Comparison of ENCODE assay signal across 29 cellular contexts in genomic region chr2:3147641-3148530, GRCh38.
DNase-seq lines count a peak whose midpoint lies in the region; ATAC-seq and TF ChIP-seq lines count a peak whose summit lies in the region.
"Had no signal": no experiment of that assay in that cellular context is flagged by ENCODE, and none has a peak within 500 bp of the region (broad histone marks: within the 10 kb centered on the region; RNA-seq: fewer than 3 reads in every experiment).

No MANE protein-coding gene starts in this region.

- H3K36me3 ChIP-seq in mucosa of descending colon (ENCODE audit: low read depth) (no peaks in the 10 kb centered on the region), Caco-2 (ENCODE audit: control insufficient read depth, insufficient read depth, low read length) (no peaks in the 10 kb centered on the region)
- H3K36me3 ChIP-seq: heart right ventricle, lower lobe of right lung, right atrium auricular region, thoracic aorta had no signal

- no peaks in the 10 kb centered on the region for H3K9me3 Mint-ChIP-seq in activated naive CD8-positive, alpha-beta T cell treated with anti-CD3 and anti-CD28 coated beads, Interleukin-2, amount 50 U/mL, for 24 hours
- peaks cover 6% of the 10 kb centered on the region for H3K9me3 Mint-ChIP-seq in activated naive CD8-positive, alpha-beta T cell treated with anti-CD3 and anti-CD28 coated beads for 36 hours
- H3K9me3 Mint-ChIP-seq in brain (peaks cover 8 to 24% (median 11%) of the 10 kb centered on the region in 5 experiments), Caco-2 (ENCODE audit: unreplicated experiment) (peaks cover 8% of the 10 kb centered on the region)
- H3K9me3 Mint-ChIP-seq: natural killer cell treated with Interleukin-12 subunit alpha and Interleukin-12 subunit beta and Interleukin-15 and Interleukin-18, amount 100 ng/mL, for 72 hours; stimulated activated naive CD8-positive, alpha-beta T cell treated with anti-CD3 and anti-CD28 coated beads, Interleukin-15, Interleukin-2, amounts not matched to agents 100 ng/mL and 50 ng/mL, for 24 hours had no signal

- TF ChIP-seq CTCF in brain (conservative IDR thresholded peaks at IDR 0.05) = no peak
- no peak for TF ChIP-seq CTCF in mucosa of descending colon (IDR thresholded peaks at IDR 0.05)
- no peak for TF ChIP-seq CTCF in Caco-2 (IDR thresholded peaks at IDR 0.05; ENCODE audit: insufficient read depth in 1 of 2, low read depth in 1 of 2, low read length in 1 of 2, severe bottlenecking in 1 of 2, unreplicated experiment in 1 of 2)

- H3K27me3 ChIP-seq in Caco-2 (replicated peaks; ENCODE audit: control insufficient read depth, insufficient read depth, low read length) = no peaks in the 10 kb centered on the region
- H3K27me3 ChIP-seq: heart right ventricle, right atrium auricular region had no signal

- ATAC-seq in activated naive CD8-positive, alpha-beta T cell treated with anti-CD3 and anti-CD28 coated beads, Interleukin-2, amount 50 U/mL, for 24 hours = no peak
- ATAC-seq in mucosa of descending colon (peak; percentile 9), HG02759 (IDR thresholded peaks at IDR 0.05; ENCODE audit: unreplicated experiment) (no peak)
- ATAC-seq: lower lobe of right lung, Panc1 had no signal

- no peaks in the 10 kb centered on the region for H3K9me3 ChIP-seq in mucosa of descending colon
- H3K9me3 ChIP-seq in Caco-2 = no peaks in the 10 kb centered on the region
- H3K9me3 ChIP-seq: heart right ventricle, lower lobe of right lung, right atrium auricular region, thoracic aorta had no signal

- CTCF ChIA-PET in Caco-2 (lab: Charles Lee) = interaction anchor here (0.6 kb wide), 1 partner anchor 143 kb away, joined by 4 read pairs; no protein-coding TSS in a partner anchor

- no peak overlapping the region for H3K4me3 Mint-ChIP-seq in activated naive CD8-positive, alpha-beta T cell treated with anti-CD3 and anti-CD28 coated beads, Interleukin-2, amount 50 U/mL, for 24 hours
- no peak overlapping the region for H3K4me3 Mint-ChIP-seq in activated naive CD8-positive, alpha-beta T cell treated with anti-CD3 and anti-CD28 coated beads for 36 hours
- H3K4me3 Mint-ChIP-seq in brain (no peak overlapping the region), Caco-2 (ENCODE audit: unreplicated experiment) (no peak overlapping the region)
- H3K4me3 Mint-ChIP-seq: activated T-cell treated with anti-CD3 and anti-CD28 coated beads, Interleukin-2, amount 50 U/mL, for 24 hours; CD8-positive, alpha-beta memory T cell; central memory CD8-positive, alpha-beta T cell; natural killer cell treated with Interleukin-12 subunit alpha and Interleukin-12 subunit beta and Interleukin-15 and Interleukin-18, amount 100 ng/mL, for 72 hours; stimulated activated naive CD8-positive, alpha-beta T cell treated with anti-CD3 and anti-CD28 coated beads, Interleukin-15, Interleukin-2, amounts not matched to agents 100 ng/mL and 50 ng/mL, for 24 hours had no signal

- BruUV-seq in Caco-2 (replicated peaks; lab: Mats Ljungman, UMichigan) = no TSS peak

- intact Hi-C loops in mucosa of descending colon (cut with DNase I, micrococcal nuclease) = no loop called here
- intact Hi-C loops in Caco-2 (cut with micrococcal nuclease; ENCODE audit: unreplicated experiment) = no loop called here

- DNase-seq in activated naive CD8-positive, alpha-beta T cell treated with anti-CD3 and anti-CD28 coated beads, Interleukin-2, amount 50 U/mL, for 24 hours = no peak
- no peak for DNase-seq in activated naive CD8-positive, alpha-beta T cell treated with anti-CD3 and anti-CD28 coated beads for 36 hours
- DNase-seq in mucosa of descending colon (no peak), Caco-2 (no peak), OCI-M1 (lab: John Stamatoyannopoulos, UW) (no peak)
- DNase-seq: activated CD4-positive, alpha-beta T cell treated with anti-CD3 and anti-CD28 coated beads for 48 hours; activated effector memory CD4-positive, alpha-beta T cell treated with anti-CD3 and anti-CD28 coated beads, Interleukin-2, amount 50 U/mL, for 16 hours; activated T-cell treated with anti-CD3 and anti-CD28 coated beads, Interleukin-2, amount 50 U/mL, for 24 hours; CD8-positive, alpha-beta memory T cell; heart right ventricle; Karpas-422; lower lobe of right lung; NCI-H1417 treated with DMSO at 0.1 percent for 48 hours; NCI-H2081; NCI-H345; NCI-H69; SHP77 had no signal

- no peaks in the 10 kb centered on the region for H3K27me3 Mint-ChIP-seq in activated naive CD8-positive, alpha-beta T cell treated with anti-CD3 and anti-CD28 coated beads, Interleukin-2, amount 50 U/mL, for 24 hours
- no peaks in the 10 kb centered on the region for H3K27me3 Mint-ChIP-seq in activated naive CD8-positive, alpha-beta T cell treated with anti-CD3 and anti-CD28 coated beads for 36 hours
- no peaks in the 10 kb centered on the region for H3K27me3 Mint-ChIP-seq in brain
- H3K27me3 Mint-ChIP-seq in Caco-2 (ENCODE audit: insufficient read depth, unreplicated experiment) = no peaks in the 10 kb centered on the region
- H3K27me3 Mint-ChIP-seq: activated T-cell treated with anti-CD3 and anti-CD28 coated beads, Interleukin-2, amount 50 U/mL, for 24 hours; CD8-positive, alpha-beta memory T cell; central memory CD8-positive, alpha-beta T cell; natural killer cell treated with Interleukin-12 subunit alpha and Interleukin-12 subunit beta and Interleukin-15 and Interleukin-18, amount 100 ng/mL, for 72 hours; stimulated activated naive CD8-positive, alpha-beta T cell treated with anti-CD3 and anti-CD28 coated beads, Interleukin-15, Interleukin-2, amounts not matched to agents 100 ng/mL and 50 ng/mL, for 24 hours had no signal

- H3K27ac ChIP-seq in temporal lobe (ENCODE audit: low read depth, low read length) = peak overlapping the region; percentile 81
- H3K27ac ChIP-seq: heart right ventricle, HL-60, lower lobe of right lung, parathyroid adenoma, right atrium auricular region, thoracic aorta had no signal

- H3K4me3 ChIP-seq in mucosa of descending colon (no peak overlapping the region), Caco-2 (ENCODE audit: low read depth, low read length) (no peak overlapping the region)
- H3K4me3 ChIP-seq: heart right ventricle, lower lobe of right lung, right atrium auricular region, smooth muscle cell, thoracic aorta had no signal

- peaks cover 4% of the 10 kb centered on the region for H3K4me1 Mint-ChIP-seq in activated naive CD8-positive, alpha-beta T cell treated with anti-CD3 and anti-CD28 coated beads, Interleukin-2, amount 50 U/mL, for 24 hours
- H3K4me1 Mint-ChIP-seq in activated naive CD8-positive, alpha-beta T cell treated with anti-CD3 and anti-CD28 coated beads for 36 hours = no peaks in the 10 kb centered on the region
- H3K4me1 Mint-ChIP-seq in brain (peaks cover 17% of the 10 kb centered on the region), Caco-2 (ENCODE audit: low read depth, unreplicated experiment) (peaks cover 10% of the 10 kb centered on the region)
- H3K4me1 Mint-ChIP-seq: CD8-positive, alpha-beta memory T cell; central memory CD8-positive, alpha-beta T cell had no signal

- peak overlapping the region; percentile 7 for H3K27ac Mint-ChIP-seq in activated naive CD8-positive, alpha-beta T cell treated with anti-CD3 and anti-CD28 coated beads, Interleukin-2, amount 50 U/mL, for 24 hours
- no peak overlapping the region for H3K27ac Mint-ChIP-seq in activated naive CD8-positive, alpha-beta T cell treated with anti-CD3 and anti-CD28 coated beads for 36 hours
- H3K27ac Mint-ChIP-seq in brain = peak overlapping the region in 3 of 5 experiments; percentile 40 to 85 (median 53)
- no peak overlapping the region for H3K27ac Mint-ChIP-seq in Caco-2 (ENCODE audit: unreplicated experiment)
- H3K27ac Mint-ChIP-seq: activated T-cell treated with anti-CD3 and anti-CD28 coated beads, Interleukin-2, amount 50 U/mL, for 24 hours; CD8-positive, alpha-beta memory T cell; stimulated activated naive CD8-positive, alpha-beta T cell treated with anti-CD3 and anti-CD28 coated beads, Interleukin-15, Interleukin-2, amounts not matched to agents 100 ng/mL and 50 ng/mL, for 24 hours had no signal

- POLR2A ChIA-PET in Caco-2 (lab: Charles Lee) = no interaction called here

- no peaks in the 10 kb centered on the region for H3K4me1 ChIP-seq in mucosa of descending colon (ENCODE audit: low read depth)
- no peaks in the 10 kb centered on the region for H3K4me1 ChIP-seq in Caco-2
- H3K4me1 ChIP-seq: heart right ventricle, lower lobe of right lung, parathyroid adenoma, right atrium auricular region had no signal

- peaks cover 16% of the 10 kb centered on the region for H3K36me3 Mint-ChIP-seq in activated naive CD8-positive, alpha-beta T cell treated with anti-CD3 and anti-CD28 coated beads, Interleukin-2, amount 50 U/mL, for 24 hours (ENCODE audit: low read depth)
- peaks cover 28% of the 10 kb centered on the region for H3K36me3 Mint-ChIP-seq in activated naive CD8-positive, alpha-beta T cell treated with anti-CD3 and anti-CD28 coated beads for 36 hours
- H3K36me3 Mint-ChIP-seq in brain (peaks cover 30% of the 10 kb centered on the region), Caco-2 (ENCODE audit: insufficient read depth, unreplicated experiment) (peaks cover 11% of the 10 kb centered on the region)

Comparison
In these comparisons a context has a peak if more than half of its experiments do, and no peak if none do; other contexts are left out.
1. H3K27ac Mint-ChIP-seq: peak in activated naive CD8-positive, alpha-beta T cell treated with anti-CD3 and anti-CD28 coated beads, Interleukin-2, amount 50 U/mL, for 24 hours (single experiment) and brain (3 of 5); none in activated naive CD8-positive, alpha-beta T cell treated with anti-CD3 and anti-CD28 coated beads for 36 hours (single experiment) and Caco-2 (single experiment).